In genomic region chr6:106670236-106670635, GRCh38 we compare ENCODE assay signal across 21 cellular contexts.
"Had no signal": no experiment of that assay in that cellular context is flagged by ENCODE, and none has a peak within 500 bp of the region (broad histone marks: within the 10 kb centered on the region; RNA-seq: fewer than 3 reads in every experiment).

No MANE protein-coding gene starts in this region.

- H3K27me3 ChIP-seq: gastroesophageal sphincter, transverse colon had no signal

- H3K4me1 ChIP-seq: gastroesophageal sphincter, left ventricle myocardium inferior, transverse colon had no signal

- H3K4me3 ChIP-seq: gastroesophageal sphincter, left ventricle myocardium inferior, transverse colon had no signal

- H3K27me3 Mint-ChIP-seq: brain; naive thymus-derived CD4-positive, alpha-beta T cell; stimulated activated memory B cell treated with anti-CD40 and anti-IgM and Interleukin-4, amounts not matched to agents 10 μg/mL and 1 μg/mL and 100 μg/mL, for 72 hours had no signal

- H3K27ac ChIP-seq: epithelial cell of prostate, gastroesophageal sphincter, left ventricle myocardium inferior, transverse colon had no signal

- H3K4me3 Mint-ChIP-seq: brain; naive thymus-derived CD4-positive, alpha-beta T cell; neural crest cell; stimulated activated memory B cell treated with anti-CD40 and anti-IgM and Interleukin-4, amounts not matched to agents 10 μg/mL and 1 μg/mL and 100 μg/mL, for 72 hours had no signal

- H3K27ac Mint-ChIP-seq: activated naive CD4-positive, alpha-beta T cell treated with anti-CD3 and anti-CD28 coated beads, Interleukin-2, amount 50 U/mL, for 72 hours; brain; naive thymus-derived CD4-positive, alpha-beta T cell; stimulated activated memory B cell treated with anti-CD40 and anti-IgM and Interleukin-4, amounts not matched to agents 10 μg/mL and 1 μg/mL and 100 μg/mL, for 72 hours had no signal

- DNase-seq: activated CD4-positive, alpha-beta T cell treated with anti-CD3 and anti-CD28 coated beads for 1 hour; activated CD4-positive, alpha-beta T cell treated with anti-CD3 and anti-CD28 coated beads, Interleukin-2, amount 50 U/mL, for 1 hour; activated gamma-delta T cell treated with Interleukin-2 at 50 U/mL for 16 hours; activated T-cell treated with anti-CD3 and anti-CD28 coated beads, Interleukin-2, amount 50 U/mL, for 1 hour; aorta; head of caudate nucleus; hypothalamus; left ventricle myocardium inferior; naive thymus-derived CD4-positive, alpha-beta T cell; occipital lobe; posterior cingulate gyrus; small intestine; stimulated activated CD4-positive, alpha-beta T cell treated with anti-CD3 and anti-CD28 coated beads, Interleukin-2, amount 100 ng/mL, for 24 hours; transverse colon had no signal

- H3K9me3 Mint-ChIP-seq: activated naive CD4-positive, alpha-beta T cell treated with anti-CD3 and anti-CD28 coated beads, Interleukin-2, amount 50 U/mL, for 72 hours; brain; naive thymus-derived CD4-positive, alpha-beta T cell had no signal

- H3K9me3 ChIP-seq: gastroesophageal sphincter, left ventricle myocardium inferior, transverse colon had no signal

- H3K4me1 Mint-ChIP-seq: brain; naive thymus-derived CD4-positive, alpha-beta T cell; neural crest cell had no signal

- ATAC-seq: activated naive CD4-positive, alpha-beta T cell treated with anti-CD3 and anti-CD28 coated beads, Interleukin-2, amount 50 U/mL, for 72 hours; gastroesophageal sphincter; naive thymus-derived CD4-positive, alpha-beta T cell; sciatic nerve; stimulated activated memory B cell treated with anti-CD40 and anti-IgM and Interleukin-4, amounts not matched to agents 10 μg/mL and 1 μg/mL and 100 μg/mL, for 72 hours had no signal
